Comparison of ENCODE assay signal across 12 cellular contexts in the genomic region with DNA sequence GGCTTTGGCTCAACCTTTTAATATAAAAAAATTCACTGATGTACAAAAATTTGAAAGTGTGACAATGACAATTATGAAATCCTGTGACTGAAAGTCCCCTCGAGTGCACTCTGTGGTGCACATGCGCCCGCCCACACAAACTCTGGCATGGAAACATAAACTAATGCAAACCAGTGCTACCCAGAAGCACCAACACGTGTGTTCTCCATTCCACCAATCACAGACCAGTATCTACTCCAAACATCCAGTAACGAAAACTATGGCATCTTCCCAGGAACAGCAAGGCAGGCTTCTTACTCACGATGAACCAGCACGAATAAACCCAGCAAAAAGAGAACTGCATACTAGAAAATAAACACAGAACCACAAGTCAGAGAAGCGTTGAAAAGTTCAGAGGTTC. TPM values are rescaled to one million over a fixed set of nuclear protein-coding genes. Genes with fewer than 3 reads are reported as not detected.
DNase-seq lines count a peak whose midpoint lies in the region; ATAC-seq and TF ChIP-seq lines count a peak whose summit lies in the region.
"Had no signal": no experiment of that assay in that cellular context is flagged by ENCODE, and none has a peak within 500 bp of the region (broad histone marks: within the 10 kb centered on the region; RNA-seq: fewer than 3 reads in every experiment).

No MANE protein-coding gene starts in this region.

- peaks cover 8% of the 10 kb centered on the region for H3K79me2 ChIP-seq in ACC112 (ENCODE audit: control insufficient read depth, insufficient read depth, low read length, unreplicated experiment)

- WGBS in heart left ventricle, 4 donors = 89 to 93% (median 92%) methylated on average over 8 of the region's 8 CpGs
- 85 to 96% methylated on average over 3 to 8 of the region's 8 CpGs for WGBS in endodermal cell (ENCODE audit: insufficient coverage in 1 of 2, insufficient read length in 1 of 2), 2 experiments

- peaks cover 28% of the 10 kb centered on the region for H3K4me1 ChIP-seq in ACC112 (ENCODE audit: control insufficient read depth, insufficient read depth, low read length, unreplicated experiment)
- no peaks in the 10 kb centered on the region for H3K4me1 ChIP-seq in heart left ventricle
- H3K4me1 ChIP-seq in endodermal cell (ENCODE audit: control insufficient read depth, insufficient read depth, low read length) = no peaks in the 10 kb centered on the region

- H3K27me3 Mint-ChIP-seq in Calu3 (ENCODE audit: unreplicated experiment) (no peaks in the 10 kb centered on the region), endodermal cell (ENCODE audit: insufficient read depth) (no peaks in the 10 kb centered on the region)
- H3K27me3 Mint-ChIP-seq in activated naive CD4-positive, alpha-beta T cell treated with anti-CD3 and anti-CD28 coated beads for 36 hours (ENCODE audit: low read depth) = no peaks in the 10 kb centered on the region
- H3K27me3 Mint-ChIP-seq: CD4-positive, CD25-positive, alpha-beta regulatory T cell had no signal

- CTCF ChIA-PET in Calu3 (lab: Charles Lee) = interaction anchor here (1.0 kb wide), 1 partner anchor 10 kb away, joined by 3 read pairs; no protein-coding TSS in a partner anchor
- CTCF ChIA-PET in activated naive CD4-positive, alpha-beta T cell treated with anti-CD3 and anti-CD28 coated beads for 36 hours (lab: Charles Lee) = no interaction called here

- intact Hi-C loops in Calu3 (cut with micrococcal nuclease; ENCODE audit: unreplicated experiment) = no loop called here
- intact Hi-C loops in activated naive CD4-positive, alpha-beta T cell treated with anti-CD3 and anti-CD28 coated beads for 36 hours (cut with micrococcal nuclease) = loop anchor here (1.0 to 2.0 kb wide), 5 partner anchors 15 to 92 kb away; partner anchors contain the start of genes SEC11A and WDR73
- intact Hi-C loops in heart left ventricle (cut with DNase I) = no loop called here
- intact Hi-C loops in posterior cingulate gyrus (cut with DNase I) = no loop called here

- no peak overlapping the region for H2AFZ ChIP-seq in ACC112 (ENCODE audit: low read length, unreplicated experiment)

- peaks cover 72% of the 10 kb centered on the region for H3K36me3 Mint-ChIP-seq in Calu3 (ENCODE audit: insufficient read depth, unreplicated experiment)
- peaks cover 30% of the 10 kb centered on the region for H3K36me3 Mint-ChIP-seq in activated naive CD4-positive, alpha-beta T cell treated with anti-CD3 and anti-CD28 coated beads for 36 hours (ENCODE audit: low read depth)
- peaks cover 65% of the 10 kb centered on the region for H3K36me3 Mint-ChIP-seq in endodermal cell (ENCODE audit: low read depth)

- TSS peak; percentile 80 for BruUV-seq in Calu3 (replicated peaks; lab: Mats Ljungman, UMichigan)

- H3K9ac ChIP-seq in endodermal cell (ENCODE audit: extremely low read depth, low read length, poor library complexity, severe bottlenecking) = no peak overlapping the region

- H3K36me3 ChIP-seq in ACC112 (ENCODE audit: insufficient read depth, low read length) (peaks cover 33% of the 10 kb centered on the region), heart left ventricle (peaks cover 2 to 86% (median 66%) of the 10 kb centered on the region in 9 donors), endodermal cell (ENCODE audit: control insufficient read depth, insufficient read depth, low read length) (peaks cover 79% of the 10 kb centered on the region)

- H3K27ac ChIP-seq in ACC112 (ENCODE audit: low read depth, low read length) (peak overlapping the region; percentile 77), heart left ventricle (no peak overlapping the region), endodermal cell (ENCODE audit: low read depth, low read length) (no peak overlapping the region)

- H3K4me3 ChIP-seq in ACC112 (ENCODE audit: low read depth, low read length) = no peak overlapping the region
- H3K4me3 ChIP-seq in heart left ventricle = no peak overlapping the region
- no peak overlapping the region for H3K4me3 ChIP-seq in endodermal cell (ENCODE audit: low read length)

- TF ChIP-seq CTCF in Calu3 (IDR thresholded peaks at IDR 0.05; ENCODE audit: unreplicated experiment) = no peak
- TF ChIP-seq CTCF in heart left ventricle (IDR thresholded peaks at IDR 0.05) = no peak
- TF ChIP-seq CTCF in endodermal cell (conservative IDR thresholded peaks at IDR 0.05) = no peak

- no peak for DNase-seq in Calu3
- peak; percentile 59 for DNase-seq in activated naive CD4-positive, alpha-beta T cell treated with anti-CD3 and anti-CD28 coated beads for 36 hours
- DNase-seq in stimulated activated CD4-positive, alpha-beta T cell treated with anti-CD3 and anti-CD28 coated beads, Interleukin-12 subunit alpha, Interleukin-12 subunit beta, amount 100 ng/mL, for 48 hours (ENCODE audit: low read depth in 2 of 3, low spot score in 1 of 3) = peak; percentile 32 to 48 (median 43)
- DNase-seq in heart left ventricle = no peak
- no peak for DNase-seq in DMS153 treated with DMSO at 0.1 percent for 48 hours (lab: John Stamatoyannopoulos, UW; ENCODE audit: unreplicated experiment)
- DNase-seq in posterior cingulate gyrus = no peak
- DNase-seq in endodermal cell = no peak
- DNase-seq: central memory CD4-positive, alpha-beta T cell; erythroblast; NCI-H2171 treated with DMSO at 0.1 percent for 48 hours had no signal

- no peak for ATAC-seq in heart left ventricle

- H3K9me3 ChIP-seq in heart left ventricle = no peaks in the 10 kb centered on the region
- H3K9me3 ChIP-seq in endodermal cell (ENCODE audit: control insufficient read depth, low read length) = no peaks in the 10 kb centered on the region

- no peak for TF ChIP-seq POLR2A in heart left ventricle (IDR thresholded peaks at IDR 0.05)

- H3K4me1 Mint-ChIP-seq in Calu3 (ENCODE audit: low read depth, unreplicated experiment) (peaks cover 17% of the 10 kb centered on the region), endodermal cell (no peaks in the 10 kb centered on the region)
- H3K4me1 Mint-ChIP-seq in activated naive CD4-positive, alpha-beta T cell treated with anti-CD3 and anti-CD28 coated beads for 36 hours (ENCODE audit: low read depth) = peaks cover 35% of the 10 kb centered on the region

- H3K27me3 ChIP-seq in ACC112 (ENCODE audit: insufficient read depth, low read length) (no peaks in the 10 kb centered on the region), heart left ventricle (no peaks in the 10 kb centered on the region), endodermal cell (ENCODE audit: control insufficient read depth, insufficient read depth, low read length, poor library complexity, severe bottlenecking) (no peaks in the 10 kb centered on the region)

- H3K27ac Mint-ChIP-seq in Calu3 (ENCODE audit: unreplicated experiment) (no peak overlapping the region), endodermal cell (no peak overlapping the region)
- H3K27ac Mint-ChIP-seq in activated naive CD4-positive, alpha-beta T cell treated with anti-CD3 and anti-CD28 coated beads for 36 hours = no peak overlapping the region

- no peak overlapping the region for H3K4me3 Mint-ChIP-seq in Calu3 (ENCODE audit: low read depth, unreplicated experiment)
- H3K4me3 Mint-ChIP-seq in activated naive CD4-positive, alpha-beta T cell treated with anti-CD3 and anti-CD28 coated beads for 36 hours = no peak overlapping the region
- no peak overlapping the region for H3K4me3 Mint-ChIP-seq in endodermal cell
- H3K4me3 Mint-ChIP-seq: CD4-positive, CD25-positive, alpha-beta regulatory T cell had no signal

- H3K9me3 Mint-ChIP-seq in Calu3 (ENCODE audit: low read depth, unreplicated experiment) (no peaks in the 10 kb centered on the region), endodermal cell (peaks cover 6% of the 10 kb centered on the region)
- no peaks in the 10 kb centered on the region for H3K9me3 Mint-ChIP-seq in activated naive CD4-positive, alpha-beta T cell treated with anti-CD3 and anti-CD28 coated beads for 36 hours

RNA-seq across cellular contexts. Expression of gene NMB, which starts 11.7 kb away (rescaled TPM):
- total RNA-seq in Calu3 (2022) (10.9 and 16.6 TPM in 2 replicates), heart left ventricle (1 to 10 TPM; 1.4 to 8.6 (median 2.8) TPM), endodermal cell (1 to 10 TPM; 5.3 to 7.3 TPM)
- total RNA-seq in activated naive CD4-positive, alpha-beta T cell treated with anti-CD3 and anti-CD28 coated beads for 36 hours = 1 to 10 TPM; 5.1 to 5.7 TPM
- 1 to 10 TPM; 3.9 to 6.6 TPM for polyA plus RNA-seq in heart left ventricle
- 11.8 TPM for polyA plus RNA-seq in endodermal cell (2013, experiment 1 of 2)
- polyA plus RNA-seq in endodermal cell (2013, experiment 2 of 2) = 10.0 TPM

RNA-seq across cellular contexts. Expression of gene WDR73, which starts 15.6 kb away (rescaled TPM):
- total RNA-seq in Calu3 (2022) (53.1 and 53.3 TPM in 2 replicates), heart left ventricle (10 to 100 TPM in 8 of 9 donors, 1 to 10 TPM in 1; 8.7 to 22.2 (median 13.9) TPM), endodermal cell (10 to 100 TPM; 44.1 to 46.8 TPM)
- 1 to 10 TPM; 9.5 to 9.9 TPM for total RNA-seq in activated naive CD4-positive, alpha-beta T cell treated with anti-CD3 and anti-CD28 coated beads for 36 hours
- 10 to 100 TPM in 1 of 2 donors, 1 to 10 TPM in 1; 9.2 to 20.6 TPM for polyA plus RNA-seq in heart left ventricle
- 37.9 TPM for polyA plus RNA-seq in endodermal cell (2013, experiment 1 of 2)
- polyA plus RNA-seq in endodermal cell (2013, experiment 2 of 2) = 32.1 TPM

RNA-seq across cellular contexts. Expression of gene SEC11A, which starts 46.2 kb away (rescaled TPM):
- 214 and 243 TPM in 2 replicates for total RNA-seq in Calu3 (2022)
- 10 to 100 TPM; 87.2 to 99.1 TPM for total RNA-seq in activated naive CD4-positive, alpha-beta T cell treated with anti-CD3 and anti-CD28 coated beads for 36 hours
- 10 to 100 TPM; 55.7 to 95.7 (median 73.0) TPM for total RNA-seq in heart left ventricle
- polyA plus RNA-seq in heart left ventricle = 100 to 1,000 TPM in 1 of 2 donors, 10 to 100 TPM in 1; 73.3 to 152 TPM
- 100 to 1,000 TPM; 192 to 197 TPM for total RNA-seq in endodermal cell
- 227 TPM for polyA plus RNA-seq in endodermal cell (2013, experiment 1 of 2)
- polyA plus RNA-seq in endodermal cell (2013, experiment 2 of 2) = 194 TPM

Comparison
In these comparisons a context has a peak if more than half of its experiments do, and no peak if none do; other contexts are left out.
1. DNase-seq: peak in activated naive CD4-positive, alpha-beta T cell treated with anti-CD3 and anti-CD28 coated beads for 36 hours (single experiment) and stimulated activated CD4-positive, alpha-beta T cell treated with anti-CD3 and anti-CD28 coated beads, Interleukin-12 subunit alpha, Interleukin-12 subunit beta, amount 100 ng/mL, for 48 hours (3 of 3); none in Calu3 (single experiment), heart left ventricle (0 of 5), DMS153 treated with DMSO at 0.1 percent for 48 hours (single experiment), posterior cingulate gyrus (0 of 10) and endodermal cell (single experiment).